In the genomic region with DNA sequence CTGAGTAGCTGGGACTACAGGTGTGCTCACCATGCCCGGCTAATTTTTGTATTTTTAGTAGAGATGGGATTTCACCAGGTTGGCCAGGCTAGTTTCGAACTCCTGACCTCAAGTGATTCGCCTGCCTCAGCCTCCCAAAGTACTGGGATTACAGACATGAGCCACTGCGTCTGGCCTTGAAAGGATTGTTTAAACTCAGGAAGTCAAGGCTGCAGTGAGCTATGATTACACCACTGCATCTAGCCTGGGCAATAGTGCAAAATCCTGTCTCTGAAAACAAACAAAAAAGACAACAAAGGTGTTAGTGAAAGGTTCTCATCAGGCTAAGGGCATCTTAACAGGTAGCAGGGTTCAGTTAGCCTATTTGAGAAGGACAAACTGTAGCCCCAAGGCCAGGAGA, we compare ENCODE assay signal across 1 cellular context.
TF ChIP-seq lines count a peak whose summit lies in the region.

No MANE protein-coding gene starts in this region.

TF ChIP-seq in HepG2, 621 proteins besides CTCF, POLR2A, EP300 and RAD21 (continued from another document and continues in another):
- TF ChIP-seq, protein P1, sequence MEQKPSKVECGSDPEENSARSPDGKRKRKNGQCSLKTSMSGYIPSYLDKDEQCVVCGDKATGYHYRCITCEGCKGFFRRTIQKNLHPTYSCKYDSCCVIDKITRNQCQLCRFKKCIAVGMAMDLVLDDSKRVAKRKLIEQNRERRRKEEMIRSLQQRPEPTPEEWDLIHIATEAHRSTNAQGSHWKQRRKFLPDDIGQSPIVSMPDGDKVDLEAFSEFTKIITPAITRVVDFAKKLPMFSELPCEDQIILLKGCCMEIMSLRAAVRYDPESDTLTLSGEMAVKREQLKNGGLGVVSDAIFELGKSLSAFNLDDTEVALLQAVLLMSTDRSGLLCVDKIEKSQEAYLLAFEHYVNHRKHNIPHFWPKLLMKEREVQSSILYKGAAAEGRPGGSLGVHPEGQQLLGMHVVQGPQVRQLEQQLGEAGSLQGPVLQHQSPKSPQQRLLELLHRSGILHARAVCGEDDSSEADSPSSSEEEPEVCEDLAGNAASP (CRISPR knock-in tag; IDR thresholded peaks at IDR 0.05; ENCODE audit: borderline replicate concordance) = 0 out of 2 replicates have a peak, but pooled peaks have one; percentile 20
- no peak for TF ChIP-seq ZNF549 (CRISPR knock-in tag; IDR thresholded peaks at IDR 0.05)
- TF ChIP-seq MTA3 (CRISPR knock-in tag; IDR thresholded peaks at IDR 0.05) = no peak
- TF ChIP-seq FUBP1 (CRISPR knock-in tag; IDR thresholded peaks at IDR 0.05; ENCODE audit: borderline replicate concordance) = no peak
- TF ChIP-seq SOX6 (IDR thresholded peaks at IDR 0.05) = no peak
- peak; percentile 70 for TF ChIP-seq SOX6 (CRISPR knock-in tag; IDR thresholded peaks at IDR 0.05)
- TF ChIP-seq, protein P2, sequence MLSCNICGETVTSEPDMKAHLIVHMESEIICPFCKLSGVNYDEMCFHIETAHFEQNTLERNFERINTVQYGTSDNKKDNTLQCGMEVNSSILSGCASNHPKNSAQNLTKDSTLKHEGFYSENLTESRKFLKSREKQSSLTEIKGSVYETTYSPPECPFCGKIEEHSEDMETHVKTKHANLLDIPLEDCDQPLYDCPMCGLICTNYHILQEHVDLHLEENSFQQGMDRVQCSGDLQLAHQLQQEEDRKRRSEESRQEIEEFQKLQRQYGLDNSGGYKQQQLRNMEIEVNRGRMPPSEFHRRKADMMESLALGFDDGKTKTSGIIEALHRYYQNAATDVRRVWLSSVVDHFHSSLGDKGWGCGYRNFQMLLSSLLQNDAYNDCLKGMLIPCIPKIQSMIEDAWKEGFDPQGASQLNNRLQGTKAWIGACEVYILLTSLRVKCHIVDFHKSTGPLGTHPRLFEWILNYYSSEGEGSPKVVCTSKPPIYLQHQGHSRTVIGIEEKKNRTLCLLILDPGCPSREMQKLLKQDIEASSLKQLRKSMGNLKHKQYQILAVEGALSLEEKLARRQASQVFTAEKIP (CRISPR knock-in tag; IDR thresholded peaks at IDR 0.05; ENCODE audit: borderline replicate concordance) = no peak
- TF ChIP-seq KDM3A (CRISPR knock-in tag; IDR thresholded peaks at IDR 0.05; ENCODE audit: low read depth) = no peak
- TF ChIP-seq MLLT10 (CRISPR knock-in tag; IDR thresholded peaks at IDR 0.05) = no peak
- no peak for TF ChIP-seq PCBP1 (IDR thresholded peaks at IDR 0.05; ENCODE audit: borderline replicate concordance, low read depth, low read length)
- TF ChIP-seq TAF1 (CRISPR knock-in tag; IDR thresholded peaks at IDR 0.05) = no peak
- no peak for TF ChIP-seq ZNF644 (CRISPR knock-in tag; IDR thresholded peaks at IDR 0.05; ENCODE audit: low read depth)
- TF ChIP-seq ZNF446 (CRISPR knock-in tag; IDR thresholded peaks at IDR 0.05) = no peak
- TF ChIP-seq, protein P3, sequence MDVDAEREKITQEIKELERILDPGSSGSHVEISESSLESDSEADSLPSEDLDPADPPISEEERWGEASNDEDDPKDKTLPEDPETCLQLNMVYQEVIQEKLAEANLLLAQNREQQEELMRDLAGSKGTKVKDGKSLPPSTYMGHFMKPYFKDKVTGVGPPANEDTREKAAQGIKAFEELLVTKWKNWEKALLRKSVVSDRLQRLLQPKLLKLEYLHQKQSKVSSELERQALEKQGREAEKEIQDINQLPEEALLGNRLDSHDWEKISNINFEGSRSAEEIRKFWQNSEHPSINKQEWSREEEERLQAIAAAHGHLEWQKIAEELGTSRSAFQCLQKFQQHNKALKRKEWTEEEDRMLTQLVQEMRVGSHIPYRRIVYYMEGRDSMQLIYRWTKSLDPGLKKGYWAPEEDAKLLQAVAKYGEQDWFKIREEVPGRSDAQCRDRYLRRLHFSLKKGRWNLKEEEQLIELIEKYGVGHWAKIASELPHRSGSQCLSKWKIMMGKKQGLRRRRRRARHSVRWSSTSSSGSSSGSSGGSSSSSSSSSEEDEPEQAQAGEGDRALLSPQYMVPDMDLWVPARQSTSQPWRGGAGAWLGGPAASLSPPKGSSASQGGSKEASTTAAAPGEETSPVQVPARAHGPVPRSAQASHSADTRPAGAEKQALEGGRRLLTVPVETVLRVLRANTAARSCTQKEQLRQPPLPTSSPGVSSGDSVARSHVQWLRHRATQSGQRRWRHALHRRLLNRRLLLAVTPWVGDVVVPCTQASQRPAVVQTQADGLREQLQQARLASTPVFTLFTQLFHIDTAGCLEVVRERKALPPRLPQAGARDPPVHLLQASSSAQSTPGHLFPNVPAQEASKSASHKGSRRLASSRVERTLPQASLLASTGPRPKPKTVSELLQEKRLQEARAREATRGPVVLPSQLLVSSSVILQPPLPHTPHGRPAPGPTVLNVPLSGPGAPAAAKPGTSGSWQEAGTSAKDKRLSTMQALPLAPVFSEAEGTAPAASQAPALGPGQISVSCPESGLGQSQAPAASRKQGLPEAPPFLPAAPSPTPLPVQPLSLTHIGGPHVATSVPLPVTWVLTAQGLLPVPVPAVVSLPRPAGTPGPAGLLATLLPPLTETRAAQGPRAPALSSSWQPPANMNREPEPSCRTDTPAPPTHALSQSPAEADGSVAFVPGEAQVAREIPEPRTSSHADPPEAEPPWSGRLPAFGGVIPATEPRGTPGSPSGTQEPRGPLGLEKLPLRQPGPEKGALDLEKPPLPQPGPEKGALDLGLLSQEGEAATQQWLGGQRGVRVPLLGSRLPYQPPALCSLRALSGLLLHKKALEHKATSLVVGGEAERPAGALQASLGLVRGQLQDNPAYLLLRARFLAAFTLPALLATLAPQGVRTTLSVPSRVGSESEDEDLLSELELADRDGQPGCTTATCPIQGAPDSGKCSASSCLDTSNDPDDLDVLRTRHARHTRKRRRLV (CRISPR knock-in tag; IDR thresholded peaks at IDR 0.05) = no peak
- no peak for TF ChIP-seq ZBTB7A (CRISPR knock-in tag; IDR thresholded peaks at IDR 0.05)
- no peak for TF ChIP-seq ZNF180 (CRISPR knock-in tag; IDR thresholded peaks at IDR 0.05; ENCODE audit: borderline replicate concordance, low read depth)
- no peak for TF ChIP-seq ZC3H13 (CRISPR knock-in tag; IDR thresholded peaks at IDR 0.05)
- no peak for TF ChIP-seq SNAPC2 (CRISPR knock-in tag; IDR thresholded peaks at IDR 0.05)
- TF ChIP-seq DMTF1 (CRISPR knock-in tag; IDR thresholded peaks at IDR 0.05) = no peak
- TF ChIP-seq TBL1XR1 (IDR thresholded peaks at IDR 0.05; ENCODE audit: borderline replicate concordance, low read length, partially characterized antibody) = no peak
- TF ChIP-seq ZNF839 (CRISPR knock-in tag; IDR thresholded peaks at IDR 0.05; ENCODE audit: borderline replicate concordance) = no peak
- no peak for TF ChIP-seq TGIF2 (CRISPR knock-in tag; IDR thresholded peaks at IDR 0.05)
- no peak for TF ChIP-seq CC2D1A (CRISPR knock-in tag; IDR thresholded peaks at IDR 0.05)
- TF ChIP-seq ATF7 (IDR thresholded peaks at IDR 0.05) = no peak
- no peak for TF ChIP-seq ATF7 (CRISPR knock-in tag; IDR thresholded peaks at IDR 0.05)
- TF ChIP-seq CCDC6 (CRISPR knock-in tag; IDR thresholded peaks at IDR 0.05) = no peak; the same call in 1 of the 2 replicates
- no peak for TF ChIP-seq ZNF816 (CRISPR knock-in tag; IDR thresholded peaks at IDR 0.05; ENCODE audit: borderline replicate concordance)
- no peak for TF ChIP-seq ATF7-NPFF (CRISPR knock-in tag; IDR thresholded peaks at IDR 0.05; ENCODE audit: low read depth)
- TF ChIP-seq ZMYM4 (CRISPR knock-in tag; IDR thresholded peaks at IDR 0.05) = no peak
- no peak for TF ChIP-seq ZFP82 (CRISPR knock-in tag; IDR thresholded peaks at IDR 0.05; ENCODE audit: borderline replicate concordance)
- no peak for TF ChIP-seq PPARG (CRISPR knock-in tag; conservative IDR thresholded peaks at IDR 0.05)
- TF ChIP-seq KAT7 (CRISPR knock-in tag; IDR thresholded peaks at IDR 0.05; ENCODE audit: borderline replicate concordance) = no peak
- TF ChIP-seq PHB2 (IDR thresholded peaks at IDR 0.05; ENCODE audit: partially characterized antibody) = no peak
- TF ChIP-seq TBX2 (CRISPR knock-in tag; IDR thresholded peaks at IDR 0.05; ENCODE audit: borderline replicate concordance) = 0 out of 2 replicates have a peak, but pooled peaks have one; percentile 31
- TF ChIP-seq SP4 (CRISPR knock-in tag; IDR thresholded peaks at IDR 0.05) = no peak
- no peak for TF ChIP-seq ZZZ3 (CRISPR knock-in tag; IDR thresholded peaks at IDR 0.05; ENCODE audit: borderline replicate concordance)
- TF ChIP-seq MEF2D (CRISPR knock-in tag; IDR thresholded peaks at IDR 0.05) = no peak
- TF ChIP-seq ZNF138 (CRISPR knock-in tag; IDR thresholded peaks at IDR 0.05; ENCODE audit: low read depth) = no peak
- no peak for TF ChIP-seq POLR2AphosphoS5 (IDR thresholded peaks at IDR 0.05; ENCODE audit: low read depth, low read length)
- no peak for TF ChIP-seq CBX1 (IDR thresholded peaks at IDR 0.05; ENCODE audit: low read depth)
- no peak for TF ChIP-seq ZNF44 (CRISPR knock-in tag; IDR thresholded peaks at IDR 0.05)
- TF ChIP-seq, protein P4, sequence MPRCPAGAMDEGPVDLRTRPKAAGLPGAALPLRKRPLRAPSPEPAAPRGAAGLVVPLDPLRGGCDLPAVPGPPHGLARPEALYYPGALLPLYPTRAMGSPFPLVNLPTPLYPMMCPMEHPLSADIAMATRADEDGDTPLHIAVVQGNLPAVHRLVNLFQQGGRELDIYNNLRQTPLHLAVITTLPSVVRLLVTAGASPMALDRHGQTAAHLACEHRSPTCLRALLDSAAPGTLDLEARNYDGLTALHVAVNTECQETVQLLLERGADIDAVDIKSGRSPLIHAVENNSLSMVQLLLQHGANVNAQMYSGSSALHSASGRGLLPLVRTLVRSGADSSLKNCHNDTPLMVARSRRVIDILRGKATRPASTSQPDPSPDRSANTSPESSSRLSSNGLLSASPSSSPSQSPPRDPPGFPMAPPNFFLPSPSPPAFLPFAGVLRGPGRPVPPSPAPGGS (CRISPR knock-in tag; IDR thresholded peaks at IDR 0.05) = no peak
- no peak for TF ChIP-seq CENPX (CRISPR knock-in tag; IDR thresholded peaks at IDR 0.05)
- TF ChIP-seq ZNF83 (CRISPR knock-in tag; IDR thresholded peaks at IDR 0.05; ENCODE audit: borderline replicate concordance) = no peak
- no peak for TF ChIP-seq ZNF430 (CRISPR knock-in tag; IDR thresholded peaks at IDR 0.05)
- no peak for TF ChIP-seq PAF1 (CRISPR knock-in tag; IDR thresholded peaks at IDR 0.05)
- no peak for TF ChIP-seq PHF20 (CRISPR knock-in tag; IDR thresholded peaks at IDR 0.05)
- TF ChIP-seq ZNF24 (IDR thresholded peaks at IDR 0.05) = no peak; the same call in none of the 2 replicates
- no peak for TF ChIP-seq ISL2 (CRISPR knock-in tag; IDR thresholded peaks at IDR 0.05)
- no peak for TF ChIP-seq ATRX (CRISPR knock-in tag; IDR thresholded peaks at IDR 0.05; ENCODE audit: borderline replicate concordance)
- TF ChIP-seq ZFP91 (CRISPR knock-in tag; IDR thresholded peaks at IDR 0.05; ENCODE audit: borderline replicate concordance) = no peak
- TF ChIP-seq, protein P5, sequence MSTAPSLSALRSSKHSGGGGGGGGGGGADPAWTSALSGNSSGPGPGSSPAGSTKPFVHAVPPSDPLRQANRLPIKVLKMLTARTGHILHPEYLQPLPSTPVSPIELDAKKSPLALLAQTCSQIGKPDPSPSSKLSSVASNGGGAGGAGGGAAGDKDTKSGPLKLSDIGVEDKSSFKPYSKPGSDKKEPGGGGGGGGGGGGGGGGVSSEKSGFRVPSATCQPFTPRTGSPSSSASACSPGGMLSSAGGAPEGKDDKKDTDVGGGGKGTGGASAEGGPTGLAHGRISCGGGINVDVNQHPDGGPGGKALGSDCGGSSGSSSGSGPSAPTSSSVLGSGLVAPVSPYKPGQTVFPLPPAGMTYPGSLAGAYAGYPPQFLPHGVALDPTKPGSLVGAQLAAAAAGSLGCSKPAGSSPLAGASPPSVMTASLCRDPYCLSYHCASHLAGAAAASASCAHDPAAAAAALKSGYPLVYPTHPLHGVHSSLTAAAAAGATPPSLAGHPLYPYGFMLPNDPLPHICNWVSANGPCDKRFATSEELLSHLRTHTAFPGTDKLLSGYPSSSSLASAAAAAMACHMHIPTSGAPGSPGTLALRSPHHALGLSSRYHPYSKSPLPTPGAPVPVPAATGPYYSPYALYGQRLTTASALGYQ (CRISPR knock-in tag; IDR thresholded peaks at IDR 0.05) = no peak
- TF ChIP-seq DRAP1 (CRISPR knock-in tag; IDR thresholded peaks at IDR 0.05) = no peak
- TF ChIP-seq TP53 (CRISPR knock-in tag; conservative IDR thresholded peaks at IDR 0.05) = no peak
